12 cellular contexts compared by ENCODE assay signal in genomic region chr9:92607088-92607487, GRCh38.
DNase-seq lines count a peak whose midpoint lies in the region; ATAC-seq, FAIRE-seq and TF ChIP-seq lines count a peak whose summit lies in the region.
"Had no signal": no experiment of that assay in that cellular context is flagged by ENCODE, and none has a peak within 500 bp of the region (broad histone marks: within the 10 kb centered on the region; RNA-seq: fewer than 3 reads in every experiment).

No MANE protein-coding gene starts in this region.

- TF ChIP-seq POLR2A in tibial nerve (IDR thresholded peaks at IDR 0.05), result no peak

- TF ChIP-seq EP300 in SK-N-SH (IDR thresholded peaks at IDR 0.05; ENCODE audit: borderline replicate concordance in 1 of 2, low read depth in 1 of 2, low read length in 1 of 2), result no peak
- peak in 1 of 2 donors; percentile 50 for TF ChIP-seq EP300 in tibial nerve (IDR thresholded peaks at IDR 0.05)

- no peaks in the 10 kb centered on the region for H3F3A ChIP-seq in SK-N-SH (replicated peaks; ENCODE audit: insufficient read depth)

- H3K9ac ChIP-seq in SK-N-SH, result no peak overlapping the region
- no peak overlapping the region for H3K9ac ChIP-seq in SK-N-MC (ENCODE audit: insufficient read length)

- 30% methylated on average over 2 of the region's 2 CpGs for WGBS in SK-N-SH (ENCODE audit: low lambda C conversion rate)
- 7 to 16% methylated on average over 2 of the region's 2 CpGs for WGBS in tibial nerve, 2 donors

- no peaks in the 10 kb centered on the region for H3K79me2 ChIP-seq in SK-N-SH (ENCODE audit: insufficient read depth)

- H3K4me2 ChIP-seq in SK-N-SH, result 0 out of 2 replicates have a peak overlapping the region, but pooled peaks have one; percentile 14

- no peak for TF ChIP-seq RAD21 in SK-N-SH (IDR thresholded peaks at IDR 0.05; ENCODE audit: low read length)

- H2AFZ ChIP-seq in SK-N-SH (ENCODE audit: low read depth), result no peak overlapping the region

- DNase-seq in SK-N-SH (no peak), SK-N-MC (ENCODE audit: low read depth, low spot score) (peak; percentile 26), Right ventricle myocardium superior (no peak), tibial nerve (ENCODE audit: low spot score in 2 of 2) (peak; percentile 44 to 75), D721Med (ENCODE audit: insufficient read length, low spot score) (no peak), NCI-H226 (no peak), DMS153 treated with DMSO at 0.1 percent for 48 hours (lab: John Stamatoyannopoulos, UW; ENCODE audit: unreplicated experiment) (no peak)
- DNase-seq: activated T-cell treated with anti-CD3 and anti-CD28 coated beads, Interleukin-2, amount 50 U/mL, for 4 hours; NCI-H82; T-helper 9 cell had no signal

- H3K4me1 ChIP-seq in SK-N-SH (ENCODE audit: control insufficient read depth in 1 of 2, insufficient read depth in 2 of 2, low read depth in 1 of 2, low read length in 1 of 2) (peaks cover 5 to 25% of the 10 kb centered on the region in 2 experiments), tibial nerve (peaks cover 0 to 42% (median 10%) of the 10 kb centered on the region in 4 donors)

- intact Hi-C loops in Right ventricle myocardium superior (cut with DNase I), result no loop called here

- H3K9me3 ChIP-seq in SK-N-SH (peaks cover 4% of the 10 kb centered on the region; the same call in 1 of the 2 replicates), SK-N-MC (ENCODE audit: low read depth, low read length) (no peaks in the 10 kb centered on the region; the same call in 1 of the 2 replicates), tibial nerve (peaks cover 0 to 11% (median 3%) of the 10 kb centered on the region in 4 donors)

- peak overlapping the region in 1 of 2 experiments; percentile 62; a peak in 1 of 4 replicates for H3K27ac ChIP-seq in SK-N-SH (ENCODE audit: low read depth in 2 of 2, low read length in 1 of 2)
- H3K27ac ChIP-seq in SK-N-MC, result peak overlapping the region; percentile 77
- peak overlapping the region in 1 of 4 donors; percentile 45 for H3K27ac ChIP-seq in tibial nerve

- no peak; the same call in 2 of the 3 replicates for ATAC-seq in SK-N-SH treated with all-trans-retinoic acid at 6 μM for 48 hours
- peak; percentile 24 for ATAC-seq in Right ventricle myocardium superior (ENCODE audit: poor library complexity)
- ATAC-seq: activated T-cell treated with anti-CD3 and anti-CD28 coated beads, Interleukin-2, amount 50 U/mL, for 4 hours had no signal

- H3K36me3 ChIP-seq in SK-N-SH (replicated peaks in 1 of 2; ENCODE audit: control insufficient read depth in 1 of 2, insufficient read depth in 2 of 2, low read length in 1 of 2) (peaks cover 0 to 10% of the 10 kb centered on the region in 2 experiments), SK-N-MC (ENCODE audit: insufficient read depth, low read length) (peaks cover 8% of the 10 kb centered on the region; the same call in 1 of the 2 replicates), tibial nerve (peaks cover 0 to 21% (median 3%) of the 10 kb centered on the region in 3 donors)

- H3K27me3 ChIP-seq in SK-N-SH (ENCODE audit: insufficient read depth) (no peaks in the 10 kb centered on the region), tibial nerve (no peaks in the 10 kb centered on the region)

- no peaks in the 10 kb centered on the region for H3K9me2 ChIP-seq in SK-N-SH

- FAIRE-seq in D721Med (lab: Jason Lieb, UNC), result no peak
- FAIRE-seq: urothelium cell line had no signal

- CTCF ChIA-PET in SK-N-SH (lab: Yijun Ruan, JAX), result interaction anchor here (1.2 to 2.8 kb wide), 3 partner anchors 18 to 89 kb away, joined by 4 to 16 read pairs (median 6); no protein-coding TSS in a partner anchor

- TF ChIP-seq CTCF in SK-N-SH (IDR thresholded peaks at IDR 0.05) (no peak), tibial nerve (IDR thresholded peaks at IDR 0.05) (no peak), D721Med (IDR thresholded peaks at IDR 0.05; ENCODE audit: insufficient read depth, missing control alignments) (no peak)

- H3K4me3 ChIP-seq in SK-N-SH (ENCODE audit: low read depth in 2 of 2, low read length in 1 of 2) (no peak overlapping the region), SK-N-MC (peak overlapping the region; percentile 48), tibial nerve (no peak overlapping the region)

- no peaks in the 10 kb centered on the region for H4K20me1 ChIP-seq in SK-N-SH (ENCODE audit: insufficient read depth)

- POLR2A ChIA-PET in SK-N-SH (lab: Yijun Ruan, JAX), result no interaction called here

TF ChIP-seq in SK-N-SH, 30 proteins besides CTCF, POLR2A, EP300 and RAD21:
- TF ChIP-seq TCF12 (IDR thresholded peaks at IDR 0.05) (peak; percentile 9; the same call in 1 of the 2 replicates), NFIC (IDR thresholded peaks at IDR 0.05; ENCODE audit: borderline replicate concordance) (peak; percentile 73), USF2 (IDR thresholded peaks at IDR 0.05; ENCODE audit: borderline replicate concordance, low read depth, low read length) (no peak), POLR2AphosphoS5 (IDR thresholded peaks at IDR 0.05; ENCODE audit: low read depth, low read length) (no peak)
TF ChIP-seq in SK-N-SH: peak in this region for 2.

TF ChIP-seq in SK-N-SH treated with all-trans-retinoic acid at 6 μM for 48 hours, 23 proteins besides CTCF, POLR2A, EP300 and RAD21:
- no peak for TF ChIP-seq TSHZ2 (CRISPR knock-in tag; IDR thresholded peaks at IDR 0.05)
- TF ChIP-seq ZC3H10 (CRISPR knock-in tag; IDR thresholded peaks at IDR 0.05), result no peak
- TF ChIP-seq POU6F1 (CRISPR knock-in tag; IDR thresholded peaks at IDR 0.05; ENCODE audit: borderline replicate concordance, low read depth), result no peak
- no peak for TF ChIP-seq ESRRG (CRISPR knock-in tag; IDR thresholded peaks at IDR 0.05)
- no peak for TF ChIP-seq ZNF70 (CRISPR knock-in tag; IDR thresholded peaks at IDR 0.05)

Comparison
In these comparisons a context has a peak if more than half of its experiments do, and no peak if none do; other contexts are left out.
1. DNase-seq: peak in SK-N-MC (single experiment) and tibial nerve (2 of 2); none in SK-N-SH (single experiment), Right ventricle myocardium superior (single experiment), D721Med (single experiment), NCI-H226 (single experiment) and DMS153 treated with DMSO at 0.1 percent for 48 hours (single experiment).